ENCODE assay signal across 9 cellular contexts in the genomic region with DNA sequence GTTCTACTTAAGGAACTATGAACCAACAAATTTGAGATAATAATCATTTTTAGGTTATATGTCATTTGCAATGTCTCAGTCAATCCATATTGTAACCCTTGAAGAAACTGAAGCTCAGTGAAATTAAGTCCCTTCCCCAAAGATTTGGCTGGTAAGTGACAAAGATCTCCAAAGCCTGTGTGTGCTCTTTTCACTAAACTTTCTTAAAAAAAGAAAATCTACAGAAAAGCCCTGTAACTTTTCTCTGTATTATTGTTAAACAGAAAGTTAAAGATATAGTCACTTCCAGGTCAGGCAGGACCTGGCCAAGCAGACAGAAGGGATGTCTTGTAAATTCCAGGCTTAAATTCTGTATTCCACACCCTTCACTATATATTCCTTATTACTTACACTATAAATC. TPM values are rescaled to one million over a fixed set of nuclear protein-coding genes. Genes with fewer than 3 reads are reported as not detected.
A peak's percentile ranks its signal among the peaks of the same experiment; 100 is the strongest.
DNase-seq lines count a peak whose midpoint lies in the region; ATAC-seq and TF ChIP-seq lines count a peak whose summit lies in the region.
"Had no signal": no experiment of that assay in that cellular context is flagged by ENCODE, and none has a peak within 500 bp of the region (broad histone marks: within the 10 kb centered on the region; RNA-seq: fewer than 3 reads in every experiment).

No MANE protein-coding gene starts in this region.

- H3K4me1 ChIP-seq in BLaER1 treated with 17β-estradiol and CSF1 and Interleukin-3, amounts not matched to agents 10 nM and 100 nM: peaks cover 55 to 65% (median 58%) of the 10 kb centered on the region in 10 experiments
- peaks cover 66% of the 10 kb centered on the region for H3K4me1 ChIP-seq in OCI-LY1 (ENCODE audit: insufficient read depth, low read length, severe bottlenecking)
- H3K4me1 ChIP-seq in endodermal cell (ENCODE audit: control insufficient read depth, insufficient read depth, low read length): peaks cover 12% of the 10 kb centered on the region

- no peak for TF ChIP-seq CTCF in OCI-LY1 (IDR thresholded peaks at IDR 0.05; ENCODE audit: low read length)
- no peak for TF ChIP-seq CTCF in endodermal cell (conservative IDR thresholded peaks at IDR 0.05)
- no peak for TF ChIP-seq CTCF in osteocyte (IDR thresholded peaks at IDR 0.05)

- H3K27me3 Mint-ChIP-seq in endodermal cell (ENCODE audit: insufficient read depth) (peaks cover 51% of the 10 kb centered on the region), osteocyte (ENCODE audit: unreplicated experiment) (no peaks in the 10 kb centered on the region)

- H4K20me1 ChIP-seq in BLaER1 treated with 17β-estradiol and CSF1 and Interleukin-3, amounts not matched to agents 10 nM and 100 nM: no peaks in the 10 kb centered on the region; a peak in 2 of 22 replicates
- H4K20me1 ChIP-seq in OCI-LY1 (ENCODE audit: insufficient read depth, low read length): no peaks in the 10 kb centered on the region

- no peaks in the 10 kb centered on the region for H3K9me3 ChIP-seq in BLaER1 treated with 17β-estradiol and CSF1 and Interleukin-3, amounts not matched to agents 10 nM and 100 nM (replicated peaks in 1 of 11)
- H3K9me3 ChIP-seq in OCI-LY1 (ENCODE audit: low read length) (no peaks in the 10 kb centered on the region), endodermal cell (ENCODE audit: control insufficient read depth, low read length) (no peaks in the 10 kb centered on the region)
- H3K9me3 ChIP-seq: pancreas had no signal

- H3K36me3 Mint-ChIP-seq in endodermal cell (ENCODE audit: low read depth): no peaks in the 10 kb centered on the region
- H3K36me3 Mint-ChIP-seq in osteocyte (ENCODE audit: unreplicated experiment): peaks cover 3% of the 10 kb centered on the region

- H3K9me3 Mint-ChIP-seq in endodermal cell (no peaks in the 10 kb centered on the region), osteocyte (ENCODE audit: unreplicated experiment) (no peaks in the 10 kb centered on the region)

- H3K9ac ChIP-seq in BLaER1 treated with 17β-estradiol and CSF1 and Interleukin-3, amounts not matched to agents 10 nM and 100 nM: peak overlapping the region; percentile 74 to 87 (median 83)
- peak overlapping the region; percentile 80; the same call in 1 of the 2 replicates for H3K9ac ChIP-seq in OCI-LY1 (ENCODE audit: low read length)
- peak overlapping the region; percentile 56 for H3K9ac ChIP-seq in endodermal cell (ENCODE audit: extremely low read depth, low read length, poor library complexity, severe bottlenecking)

- peak overlapping the region; percentile 36 to 84 (median 78); a peak in 17 of 22 replicates for H3K27ac ChIP-seq in BLaER1 treated with 17β-estradiol and CSF1 and Interleukin-3, amounts not matched to agents 10 nM and 100 nM
- H3K27ac ChIP-seq in OCI-LY1 (ENCODE audit: low read depth, low read length, poor library complexity, severe bottlenecking) (peak overlapping the region; percentile 42), endodermal cell (ENCODE audit: low read depth, low read length) (no peak overlapping the region)

- no peak overlapping the region for H2AFZ ChIP-seq in OCI-LY1 (ENCODE audit: low read length)

- H3K27ac Mint-ChIP-seq in endodermal cell: no peak overlapping the region
- H3K27ac Mint-ChIP-seq in osteocyte (ENCODE audit: unreplicated experiment): peak overlapping the region; percentile 90

- no peak for ATAC-seq in HG03280 (IDR thresholded peaks at IDR 0.05; ENCODE audit: unreplicated experiment)
- ATAC-seq: pancreas had no signal

- H3K4me1 Mint-ChIP-seq in endodermal cell: peaks cover 30% of the 10 kb centered on the region
- peaks cover 53% of the 10 kb centered on the region for H3K4me1 Mint-ChIP-seq in osteocyte (ENCODE audit: unreplicated experiment)

- H3K4me2 ChIP-seq in BLaER1 treated with 17β-estradiol and CSF1 and Interleukin-3, amounts not matched to agents 10 nM and 100 nM: peak overlapping the region; percentile 86 to 100 (median 97)
- peak overlapping the region; percentile 84 for H3K4me2 ChIP-seq in OCI-LY1 (ENCODE audit: low read length)

- 0 out of 2 replicates have a peak, but pooled peaks cover 6% of the 10 kb centered on the region for H3F3A ChIP-seq in OCI-LY1 (ENCODE audit: insufficient read depth, low read length)

- no peaks in the 10 kb centered on the region; the same call in 1 of the 2 replicates for H3K79me2 ChIP-seq in OCI-LY1 (ENCODE audit: insufficient read depth, low read length)

- H3K4me3 ChIP-seq in BLaER1 treated with 17β-estradiol and CSF1 and Interleukin-3, amounts not matched to agents 10 nM and 100 nM: peak overlapping the region; percentile 54 to 80 (median 72)
- H3K4me3 ChIP-seq in OCI-LY1 (ENCODE audit: low read depth, low read length, poor library complexity, severe bottlenecking): peak overlapping the region; percentile 78
- H3K4me3 ChIP-seq in endodermal cell (ENCODE audit: low read length): peak overlapping the region; percentile 98

- H3K27me3 ChIP-seq in BLaER1 treated with 17β-estradiol and CSF1 and Interleukin-3, amounts not matched to agents 10 nM and 100 nM: peaks cover 2 to 7% (median 5%) of the 10 kb centered on the region in 11 experiments; a peak in 21 of 22 replicates
- H3K27me3 ChIP-seq in OCI-LY1 (ENCODE audit: insufficient read depth, low read length): no peaks in the 10 kb centered on the region
- H3K27me3 ChIP-seq in endodermal cell (ENCODE audit: control insufficient read depth, insufficient read depth, low read length, poor library complexity, severe bottlenecking): peaks cover 20% of the 10 kb centered on the region
- H3K27me3 ChIP-seq: pancreas had no signal

- peaks cover 0 to 13% (median 4%) of the 10 kb centered on the region in 11 experiments; a peak in 7 of 22 replicates for H3K36me3 ChIP-seq in BLaER1 treated with 17β-estradiol and CSF1 and Interleukin-3, amounts not matched to agents 10 nM and 100 nM
- H3K36me3 ChIP-seq in OCI-LY1 (ENCODE audit: insufficient read depth, low read length): peaks cover 15% of the 10 kb centered on the region; the same call in 1 of the 2 replicates
- H3K36me3 ChIP-seq in endodermal cell (ENCODE audit: control insufficient read depth, insufficient read depth, low read length): peaks cover 16% of the 10 kb centered on the region
- H3K36me3 ChIP-seq: pancreas had no signal

- H3K4me3 Mint-ChIP-seq in endodermal cell: peak overlapping the region; percentile 62
- H3K4me3 Mint-ChIP-seq in osteocyte (ENCODE audit: unreplicated experiment): peak overlapping the region; percentile 83

- H3K9me2 ChIP-seq in OCI-LY1 (ENCODE audit: low read depth, low read length): no peaks in the 10 kb centered on the region

- DNase-seq in endodermal cell (no peak), osteocyte (ENCODE audit: extremely low spot score, unreplicated experiment) (no peak), ecto neural progenitor cell (ENCODE audit: low spot score) (no peak), activated gamma-delta T cell (lab: John Stamatoyannopoulos, UW) (no peak), NCI-H1092 treated with DMSO at 0.1 percent for 48 hours (lab: John Stamatoyannopoulos, UW) (no peak)
- DNase-seq: pancreas had no signal

RNA-seq across cellular contexts. Expression of a gene that starts 1.5 kb away (rescaled TPM):
- 10 to 100 TPM; 16.6 to 21.3 TPM for total RNA-seq in endodermal cell
- 25.7 TPM for polyA plus RNA-seq in endodermal cell (2013, experiment 1 of 2)
- 28.8 TPM for polyA plus RNA-seq in endodermal cell (2013, experiment 2 of 2)
- total RNA-seq in osteocyte: 52.2 and 54.0 TPM in 2 replicates

RNA-seq across cellular contexts. Expression of a gene that starts 8.0 kb away (rescaled TPM):
- total RNA-seq in endodermal cell: 1 to 10 TPM in 1 of 2 donors, under 1 TPM in 1; 0.55 to 1.4 TPM
- 0.64 TPM for polyA plus RNA-seq in endodermal cell (2013, experiment 1 of 2)
- 0.37 TPM for polyA plus RNA-seq in endodermal cell (2013, experiment 2 of 2)
- total RNA-seq in osteocyte: 1.1 and 1.2 TPM in 2 replicates

RNA-seq across cellular contexts. Expression of a gene that starts 8.1 kb away (rescaled TPM):
- total RNA-seq in endodermal cell (10 to 100 TPM; 10.2 to 13.8 TPM), osteocyte (21.7 and 22.4 TPM in 2 replicates)
- polyA plus RNA-seq in endodermal cell (2013, experiment 1 of 2): 23.7 TPM
- 20.4 TPM for polyA plus RNA-seq in endodermal cell (2013, experiment 2 of 2)

RNA-seq across cellular contexts. Expression of a gene that starts 29.1 kb away (rescaled TPM):
- total RNA-seq in endodermal cell: 100 to 1,000 TPM; 299 to 314 TPM
- 181 TPM for polyA plus RNA-seq in endodermal cell (2013, experiment 1 of 2)
- polyA plus RNA-seq in endodermal cell (2013, experiment 2 of 2): 193 TPM
- 108 and 114 TPM in 2 replicates for total RNA-seq in osteocyte

RNA-seq across cellular contexts. Expression of a gene that starts 37.8 kb away (rescaled TPM):
- total RNA-seq in endodermal cell (10 to 100 TPM; 12.9 to 16.0 TPM), osteocyte (29.8 and 36.5 TPM in 2 replicates)
- polyA plus RNA-seq in endodermal cell (2013, experiment 1 of 2): 18.2 TPM
- polyA plus RNA-seq in endodermal cell (2013, experiment 2 of 2): 21.8 TPM
